ENCODE assay signal across 8 cellular contexts in the genomic region with DNA sequence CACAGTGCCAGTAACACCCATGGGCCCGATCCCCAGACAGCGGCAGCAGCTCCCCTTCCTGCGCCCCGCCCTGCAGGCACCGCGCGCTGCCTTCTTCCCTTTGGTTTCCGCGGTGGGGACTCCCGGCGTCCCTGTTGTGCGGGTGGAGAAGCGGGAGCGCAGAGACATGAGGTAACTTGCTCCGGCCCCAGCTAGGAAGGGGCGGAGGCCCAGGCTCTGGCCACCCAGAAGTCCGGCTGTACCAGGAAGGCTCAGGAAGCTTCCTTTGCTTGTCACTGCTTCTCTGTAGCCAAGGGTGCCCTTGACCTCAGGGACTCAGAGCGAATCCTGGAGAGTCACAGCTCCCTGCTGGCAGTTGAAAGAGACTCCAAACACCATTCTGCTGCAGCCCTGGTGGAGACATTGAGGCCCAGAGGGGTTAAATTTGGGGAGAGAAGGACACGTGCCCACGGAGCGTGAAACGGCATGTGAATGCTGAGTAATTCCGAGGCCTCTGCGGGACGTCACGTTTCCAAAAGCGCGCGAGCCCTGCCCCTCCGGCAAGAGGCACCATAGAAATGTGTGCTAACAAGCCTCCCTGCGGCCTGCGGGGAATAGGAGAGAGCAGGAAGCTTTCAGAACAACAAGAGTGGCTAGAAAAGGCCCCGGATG. TPM values are rescaled to one million over a fixed set of nuclear protein-coding genes. Genes with fewer than 3 reads are reported as not detected.
DNase-seq lines count a peak whose midpoint lies in the region; ATAC-seq and TF ChIP-seq lines count a peak whose summit lies in the region.

No MANE protein-coding gene starts in this region.

- no peak overlapping the region for H3K4me2 ChIP-seq in IMR-90 (ENCODE audit: low read depth, low read length)

- peaks cover 3% of the 10 kb centered on the region for H3K4me1 ChIP-seq in IMR-90 (ENCODE audit: control insufficient read depth, insufficient read depth, low read length)
- peaks cover 16% of the 10 kb centered on the region for H3K4me1 ChIP-seq in adipocyte (ENCODE audit: control insufficient read depth, insufficient read depth, low read length)

- H4K20me1 ChIP-seq in IMR-90 (ENCODE audit: insufficient read depth, low read length): no peaks in the 10 kb centered on the region

- no peak overlapping the region for H2BK5ac ChIP-seq in IMR-90 (ENCODE audit: low read depth, low read length, poor library complexity, severe bottlenecking)

- H4K8ac ChIP-seq in IMR-90 (ENCODE audit: low read depth in 2 of 2, low read length in 2 of 2): peak overlapping the region in 1 of 2 experiments; percentile 67; a peak in 1 of 4 replicates

- H3K14ac ChIP-seq in IMR-90 (replicated peaks; ENCODE audit: low read depth, low read length): no peak overlapping the region

- H3K36me3 ChIP-seq in IMR-90 (ENCODE audit: control insufficient read depth, insufficient read depth, low read length): no peaks in the 10 kb centered on the region
- no peaks in the 10 kb centered on the region for H3K36me3 ChIP-seq in adipocyte (ENCODE audit: control insufficient read depth, insufficient read depth, low read length, severe bottlenecking)

- H3K9ac ChIP-seq in IMR-90 (ENCODE audit: low read depth, low read length): no peak overlapping the region
- peak overlapping the region; percentile 80 for H3K9ac ChIP-seq in adipocyte (ENCODE audit: low read length)

- no peak overlapping the region for H2AK5ac ChIP-seq in IMR-90 (ENCODE audit: low read depth, low read length)

- H3K27ac ChIP-seq in IMR-90 (ENCODE audit: insufficient read depth, low read length): no peak overlapping the region

- H3K4me3 ChIP-seq in IMR-90 (ENCODE audit: insufficient read depth, low read depth, low read length) (no peak overlapping the region), adipocyte (ENCODE audit: low read length) (peak overlapping the region; percentile 73)

- no peak overlapping the region for H2BK120ac ChIP-seq in IMR-90 (ENCODE audit: low read depth, low read length)

- H3K23ac ChIP-seq in IMR-90 (ENCODE audit: low read depth, low read length): no peak overlapping the region

- DNase-seq in IMR-90 (no peak), adipocyte (ENCODE audit: low read depth) (no peak), left colon (peak; percentile 32 to 49)
- peak; percentile 30 to 38 for DNase-seq in stimulated activated CD4-positive, alpha-beta T cell treated with anti-CD3 and anti-CD28 coated beads, Interleukin-4, amount 100 ng/mL, for 4 hours

- dilution Hi-C loops in IMR-90 (cut with HindIII; ENCODE audit: low sequenced_read_pairs, unreplicated experiment): no loop called here

- H3K27me3 ChIP-seq in IMR-90 (ENCODE audit: control insufficient read depth, insufficient read depth, low read length): no peaks in the 10 kb centered on the region
- H3K27me3 ChIP-seq in adipocyte (replicated peaks; ENCODE audit: control insufficient read depth, insufficient read depth, low read length): no peaks in the 10 kb centered on the region

- no peak overlapping the region for H4K91ac ChIP-seq in IMR-90 (ENCODE audit: insufficient read depth, low read depth, low read length)

- no peak for TF ChIP-seq CTCF in IMR-90 (conservative IDR thresholded peaks at IDR 0.05; ENCODE audit: low read depth, low read length)

- no peak for TF ChIP-seq RAD21 in IMR-90 (IDR thresholded peaks at IDR 0.05; ENCODE audit: low read length)

- no TSS peak for BruUV-seq in IMR-90 (replicated peaks; lab: Mats Ljungman, UMichigan)

- H3K4ac ChIP-seq in IMR-90 (ENCODE audit: low read depth, low read length): no peak overlapping the region; the same call in 1 of the 2 replicates

- intact Hi-C loops in IMR-90 (cut with micrococcal nuclease): no loop called here
- intact Hi-C loops in left colon (cut with DNase I, micrococcal nuclease): no loop called here

- CTCF ChIA-PET in IMR-90 (lab: Yijun Ruan, JAX): no interaction called here

- no peak overlapping the region for H3K56ac ChIP-seq in IMR-90 (ENCODE audit: extremely low read depth, insufficient read depth, low read length)

- H2AK9ac ChIP-seq in IMR-90 (replicated peaks; ENCODE audit: low read depth, low read length, poor library complexity): no peak overlapping the region

- POLR2A ChIA-PET in IMR-90 (lab: Charles Lee; ENCODE audit: unreplicated experiment): no interaction called here

- peak overlapping the region; percentile 55 for H4K5ac ChIP-seq in IMR-90 (ENCODE audit: low read depth, low read length)

- H3K18ac ChIP-seq in IMR-90 (ENCODE audit: low read depth, low read length): no peak overlapping the region

- no peak for TF ChIP-seq POLR2A in IMR-90 (IDR thresholded peaks at IDR 0.05; ENCODE audit: low read depth, low read length)

- in situ Hi-C loops in IMR-90 (cut with MboI; ENCODE audit: low sequenced_read_pairs): no loop called here

- no peak overlapping the region for H2BK20ac ChIP-seq in IMR-90 (ENCODE audit: low read depth, low read length)

- H3K9me3 ChIP-seq in IMR-90 (ENCODE audit: control insufficient read depth, insufficient read depth, low read length) (no peaks in the 10 kb centered on the region), adipocyte (ENCODE audit: control insufficient read depth, low read length) (no peaks in the 10 kb centered on the region)

- no peaks in the 10 kb centered on the region for H3K79me1 ChIP-seq in IMR-90 (ENCODE audit: low read depth in 1 of 2, low read length in 2 of 2)

- ATAC-seq in IMR-90 (ENCODE audit: low read depth) (no peak), left colon (peak; percentile 81), HG03280 (IDR thresholded peaks at IDR 0.05; ENCODE audit: unreplicated experiment) (no peak), HG03135 (IDR thresholded peaks at IDR 0.05; ENCODE audit: unreplicated experiment) (no peak), GM21381 (IDR thresholded peaks at IDR 0.05; ENCODE audit: unreplicated experiment) (no peak), GM21717 (IDR thresholded peaks at IDR 0.05; ENCODE audit: unreplicated experiment) (no peak)

- 38% methylated on average over 15 of the region's 33 CpGs; no CpG with 5 or more reads in 1 of the 2 experiments for WGBS in IMR-90 (ENCODE audit: extremely low coverage in 2 of 2, insufficient read length in 1 of 2), 2 experiments

- peak overlapping the region; percentile 87 for H2AFZ ChIP-seq in IMR-90 (replicated peaks; ENCODE audit: low read length, poor library complexity)

- no peak overlapping the region for H2BK15ac ChIP-seq in IMR-90 (ENCODE audit: low read depth, low read length)

- peaks cover 13% of the 10 kb centered on the region for H3K9me1 ChIP-seq in IMR-90 (ENCODE audit: insufficient read depth, low read length)

TF ChIP-seq in IMR-90, 13 proteins besides CTCF, POLR2A, EP300 and RAD21:
- TF ChIP-seq, protein P1, sequence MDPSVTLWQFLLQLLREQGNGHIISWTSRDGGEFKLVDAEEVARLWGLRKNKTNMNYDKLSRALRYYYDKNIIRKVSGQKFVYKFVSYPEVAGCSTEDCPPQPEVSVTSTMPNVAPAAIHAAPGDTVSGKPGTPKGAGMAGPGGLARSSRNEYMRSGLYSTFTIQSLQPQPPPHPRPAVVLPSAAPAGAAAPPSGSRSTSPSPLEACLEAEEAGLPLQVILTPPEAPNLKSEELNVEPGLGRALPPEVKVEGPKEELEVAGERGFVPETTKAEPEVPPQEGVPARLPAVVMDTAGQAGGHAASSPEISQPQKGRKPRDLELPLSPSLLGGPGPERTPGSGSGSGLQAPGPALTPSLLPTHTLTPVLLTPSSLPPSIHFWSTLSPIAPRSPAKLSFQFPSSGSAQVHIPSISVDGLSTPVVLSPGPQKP (IDR thresholded peaks at IDR 0.05; ENCODE audit: borderline replicate concordance, low read depth, low read length): no peak
- peak; percentile 49; the same call in 1 of the 2 replicates for TF ChIP-seq BHLHE40 (IDR thresholded peaks at IDR 0.05; ENCODE audit: low read depth, low read length)
- TF ChIP-seq NFE2L2 (IDR thresholded peaks at IDR 0.05; ENCODE audit: low read depth, low read length): no peak
- no peak for TF ChIP-seq CEBPB (IDR thresholded peaks at IDR 0.05; ENCODE audit: low read depth, low read length)
- TF ChIP-seq MAZ (IDR thresholded peaks at IDR 0.05; ENCODE audit: borderline replicate concordance, low read depth, low read length): no peak
- no peak for TF ChIP-seq FOS (IDR thresholded peaks at IDR 0.05; ENCODE audit: low read depth, low read length)

RNA-seq across cellular contexts. Expression of a gene that starts 6.7 kb away (rescaled TPM):
- total RNA-seq in IMR-90 (2012; rRNA removed): 16.4 and 17.4 TPM in 2 replicates
- polyA plus RNA-seq in IMR-90 (2012; rRNA removed): 46.1 and 50.4 TPM in 2 replicates
- polyA plus RNA-seq in IMR-90 (2012; cell fraction: cytosol; rRNA removed): 52.5 and 55.2 TPM in 2 replicates
- 83.7 and 123 TPM in 2 replicates for polyA plus RNA-seq in IMR-90 (2012; cell fraction: nucleus; rRNA removed; ENCODE audit: low replicate concordance)
- 10 to 100 TPM; 30.2 to 36.7 TPM for total RNA-seq in left colon

RNA-seq across cellular contexts. Expression of a gene that starts 45.0 kb away (rescaled TPM):
- total RNA-seq in IMR-90 (2012; rRNA removed): 2.0 and 2.8 TPM in 2 replicates
- 1.3 and 1.6 TPM in 2 replicates for polyA plus RNA-seq in IMR-90 (2012; rRNA removed)
- polyA plus RNA-seq in IMR-90 (2012; cell fraction: cytosol; rRNA removed): 0.29 and 0.40 TPM in 2 replicates
- polyA plus RNA-seq in IMR-90 (2012; cell fraction: nucleus; rRNA removed; ENCODE audit: low replicate concordance): 0.67 and 4.9 TPM in 2 replicates
- 1 to 10 TPM; 3.7 to 4.8 TPM for total RNA-seq in left colon

Comparison
In these comparisons a context has a peak if more than half of its experiments do, and no peak if none do; other contexts are left out.
1. DNase-seq: peak in left colon (2 of 2) and stimulated activated CD4-positive, alpha-beta T cell treated with anti-CD3 and anti-CD28 coated beads, Interleukin-4, amount 100 ng/mL, for 4 hours (2 of 2); none in IMR-90 (single experiment) and adipocyte (single experiment).